ENCODE assay signal across 16 cellular contexts in genomic region chr2:15619076-15619475, GRCh38.
"Had no signal": no experiment of that assay in that cellular context is flagged by ENCODE, and none has a peak within 500 bp of the region (broad histone marks: within the 10 kb centered on the region; RNA-seq: fewer than 3 reads in every experiment).

No MANE protein-coding gene starts in this region.

- H3K4me1 ChIP-seq: esophagus squamous epithelium, gastroesophageal sphincter, left lung, lower lobe of right lung, sigmoid colon, vagina had no signal

- H3K27me3 ChIP-seq: esophagus squamous epithelium, gastroesophageal sphincter, left lung, sigmoid colon, vagina had no signal

- H3K9me3 ChIP-seq: esophagus squamous epithelium, gastroesophageal sphincter, left lung, lower lobe of right lung, sigmoid colon, vagina had no signal

- ATAC-seq: effector memory CD8-positive, alpha-beta T cell; gastroesophageal sphincter; left lung; lower lobe of right lung had no signal

- H3K4me1 Mint-ChIP-seq: memory B cell, naive B cell had no signal

- H3K27ac Mint-ChIP-seq: effector memory CD8-positive, alpha-beta T cell; immature natural killer cell; memory B cell; type B pancreatic cell had no signal

- H3K4me3 Mint-ChIP-seq: effector memory CD8-positive, alpha-beta T cell; immature natural killer cell; memory B cell; naive B cell; type B pancreatic cell had no signal

- H3K4me3 ChIP-seq: esophagus squamous epithelium, gastroesophageal sphincter, left lung, lower lobe of right lung, sigmoid colon, skin epidermis, vagina had no signal

- DNase-seq: effector memory CD8-positive, alpha-beta T cell; esophagus squamous epithelium; foreskin fibroblast; glutamatergic neuron; immature natural killer cell; lower lobe of right lung; naive B cell; sigmoid colon; stimulated activated CD4-positive, alpha-beta T cell treated with anti-CD3 and anti-CD28 coated beads, Interleukin-12 subunit alpha, Interleukin-12 subunit beta, amount 100 ng/mL, for 4 hours had no signal

- H3K9me3 Mint-ChIP-seq: effector memory CD8-positive, alpha-beta T cell; immature natural killer cell had no signal

- H3K27me3 Mint-ChIP-seq: effector memory CD8-positive, alpha-beta T cell; memory B cell; naive B cell; type B pancreatic cell had no signal

- H3K27ac ChIP-seq: epithelial cell of prostate, esophagus squamous epithelium, gastroesophageal sphincter, left lung, lower lobe of right lung, sigmoid colon, skin epidermis, vagina had no signal
